Comparison of ENCODE assay signal across 12 cellular contexts in genomic region chr12:104737682-104738370, GRCh38.
DNase-seq lines count a peak whose midpoint lies in the region; ATAC-seq and TF ChIP-seq lines count a peak whose summit lies in the region.
"Had no signal": no experiment of that assay in that cellular context is flagged by ENCODE, and none has a peak within 500 bp of the region (broad histone marks: within the 10 kb centered on the region; RNA-seq: fewer than 3 reads in every experiment).

No MANE protein-coding gene starts in this region.

- ATAC-seq in activated naive CD4-positive, alpha-beta T cell treated with anti-CD3 and anti-CD28 coated beads, Interleukin-2, amount 50 U/mL, for 72 hours, result no peak
- ATAC-seq in activated B cell treated with CpG ODN at 0.5 μM for 24 hours (ENCODE audit: low read depth), result no peak
- ATAC-seq in HG02884 (IDR thresholded peaks at IDR 0.05; ENCODE audit: unreplicated experiment), result no peak
- ATAC-seq in GM18907 (IDR thresholded peaks at IDR 0.05; ENCODE audit: unreplicated experiment), result no peak
- ATAC-seq: activated T-cell treated with anti-CD3 and anti-CD28 coated beads, Interleukin-2, amount 50 U/mL, for 4 hours; HCT116 had no signal

- H3K4me3 Mint-ChIP-seq in activated naive CD4-positive, alpha-beta T cell treated with anti-CD3 and anti-CD28 coated beads, Interleukin-2, amount 10 ng/mL, durations not matched to agents 7 days and 5 days, result no peak overlapping the region
- peak overlapping the region; percentile 12 for H3K4me3 Mint-ChIP-seq in activated B cell treated with CpG ODN at 0.5 μM for 24 hours
- H3K4me3 Mint-ChIP-seq: activated T-cell treated with anti-CD3 and anti-CD28 coated beads, Interleukin-2, amount 50 U/mL, for 4 hours had no signal

- peak overlapping the region; percentile 42 for H3K27ac Mint-ChIP-seq in activated naive CD4-positive, alpha-beta T cell treated with anti-CD3 and anti-CD28 coated beads, Interleukin-2, amount 10 ng/mL, durations not matched to agents 7 days and 5 days
- H3K27ac Mint-ChIP-seq in activated naive CD4-positive, alpha-beta T cell treated with anti-CD3 and anti-CD28 coated beads, Interleukin-2, amount 50 U/mL, for 72 hours, result peak overlapping the region in 1 of 2 donors; percentile 19
- H3K27ac Mint-ChIP-seq in activated B cell treated with CpG ODN at 0.5 μM for 24 hours, result peak overlapping the region; percentile 73

- H3K27me3 Mint-ChIP-seq in activated naive CD4-positive, alpha-beta T cell treated with anti-CD3 and anti-CD28 coated beads, Interleukin-2, amount 10 ng/mL, durations not matched to agents 7 days and 5 days, result no peaks in the 10 kb centered on the region
- H3K27me3 Mint-ChIP-seq in activated B cell treated with CpG ODN at 0.5 μM for 24 hours, result no peaks in the 10 kb centered on the region

- intact Hi-C loops in activated B cell treated with CpG ODN at 0.5 μM for 24 hours (cut with micrococcal nuclease), result no loop called here

- peaks cover 12% of the 10 kb centered on the region for H3K36me3 Mint-ChIP-seq in activated naive CD4-positive, alpha-beta T cell treated with anti-CD3 and anti-CD28 coated beads, Interleukin-2, amount 10 ng/mL, durations not matched to agents 7 days and 5 days
- peaks cover 0 to 2% of the 10 kb centered on the region in 2 donors for H3K36me3 Mint-ChIP-seq in activated naive CD4-positive, alpha-beta T cell treated with anti-CD3 and anti-CD28 coated beads, Interleukin-2, amount 50 U/mL, for 72 hours
- H3K36me3 Mint-ChIP-seq in activated B cell treated with CpG ODN at 0.5 μM for 24 hours (ENCODE audit: low read depth), result no peaks in the 10 kb centered on the region

- no peaks in the 10 kb centered on the region for H3K9me3 Mint-ChIP-seq in activated naive CD4-positive, alpha-beta T cell treated with anti-CD3 and anti-CD28 coated beads, Interleukin-2, amount 10 ng/mL, durations not matched to agents 7 days and 5 days
- H3K9me3 Mint-ChIP-seq in activated naive CD4-positive, alpha-beta T cell treated with anti-CD3 and anti-CD28 coated beads, Interleukin-2, amount 50 U/mL, for 72 hours, result no peaks in the 10 kb centered on the region
- H3K9me3 Mint-ChIP-seq in activated B cell treated with CpG ODN at 0.5 μM for 24 hours, result no peaks in the 10 kb centered on the region
- H3K9me3 Mint-ChIP-seq: activated T-cell treated with anti-CD3 and anti-CD28 coated beads, Interleukin-2, amount 50 U/mL, for 4 hours had no signal

- CTCF ChIA-PET in activated naive CD4-positive, alpha-beta T cell treated with anti-CD3 and anti-CD28 coated beads, Interleukin-2, amount 10 ng/mL, durations not matched to agents 7 days and 5 days (lab: Charles Lee), result no interaction called here
- CTCF ChIA-PET in activated B cell treated with CpG ODN at 0.5 μM for 24 hours (lab: Charles Lee), result no interaction called here

- POLR2A ChIA-PET in activated B cell treated with CpG ODN at 0.5 μM for 24 hours (lab: Charles Lee), result interaction anchor here (0.7 to 1.2 kb wide), 3 partner anchors 14 to 130 kb away, joined by 3 to 4 read pairs (median 3); no protein-coding TSS in a partner anchor

- TF ChIP-seq CTCF in activated B cell treated with CpG ODN at 0.5 μM for 24 hours (IDR thresholded peaks at IDR 0.05), result no peak

- no peak for DNase-seq in activated naive CD4-positive, alpha-beta T cell treated with anti-CD3 and anti-CD28 coated beads, Interleukin-2, amount 10 ng/mL, durations not matched to agents 7 days and 5 days
- DNase-seq in activated naive CD4-positive, alpha-beta T cell treated with anti-CD3 and anti-CD28 coated beads, Interleukin-2, amount 50 U/mL, for 72 hours (ENCODE audit: low spot score in 2 of 2), result no peak
- DNase-seq in activated B cell treated with CpG ODN at 0.5 μM for 24 hours (no peak), medulla oblongata (ENCODE audit: extremely low spot score) (peak; percentile 27), NCI-H1105 treated with DMSO at 0.1 percent for 48 hours (lab: John Stamatoyannopoulos, UW) (no peak), occipital lobe (lab: John Stamatoyannopoulos, UW) (no peak)
- DNase-seq: activated T-cell treated with anti-CD3 and anti-CD28 coated beads, Interleukin-2, amount 50 U/mL, for 4 hours; AML-193; foreskin fibroblast had no signal

- peaks cover 86% of the 10 kb centered on the region for H3K4me1 Mint-ChIP-seq in activated naive CD4-positive, alpha-beta T cell treated with anti-CD3 and anti-CD28 coated beads, Interleukin-2, amount 10 ng/mL, durations not matched to agents 7 days and 5 days
- H3K4me1 Mint-ChIP-seq in activated B cell treated with CpG ODN at 0.5 μM for 24 hours, result peaks cover 87% of the 10 kb centered on the region
